In genomic region chr13:44768233-44768632, GRCh38 we compare ENCODE assay signal across 8 cellular contexts.
DNase-seq lines count a peak whose midpoint lies in the region; ATAC-seq and TF ChIP-seq lines count a peak whose summit lies in the region.

No MANE protein-coding gene starts in this region.

- DNase-seq in activated CD4-positive, alpha-beta memory T cell treated with anti-CD3 and anti-CD28 coated beads, Interleukin-2, amount 10 ng/mL, durations not matched to agents 7 days and 5 days, result peak; percentile 49
- DNase-seq in progenitor cell of endocrine pancreas (ENCODE audit: low spot score, unreplicated experiment), result no peak
- DNase-seq in NCI-H524 treated with DMSO at 0.1 percent for 48 hours (lab: John Stamatoyannopoulos, UW), result no peak
- DNase-seq in effector CD4-positive, alpha-beta T cell, result no peak
- DNase-seq in H4 (ENCODE audit: low spot score), result no peak

- no peaks in the 10 kb centered on the region for H3K9me3 ChIP-seq in gastroesophageal sphincter

- H3K4me1 Mint-ChIP-seq in activated CD4-positive, alpha-beta memory T cell treated with anti-CD3 and anti-CD28 coated beads, Interleukin-2, amount 10 ng/mL, durations not matched to agents 7 days and 5 days, result peaks cover 27% of the 10 kb centered on the region
- H3K4me1 Mint-ChIP-seq in progenitor cell of endocrine pancreas (ENCODE audit: low read depth), result peaks cover 54% of the 10 kb centered on the region

- peaks cover under 1% of the 10 kb centered on the region for H3K27me3 Mint-ChIP-seq in activated CD4-positive, alpha-beta memory T cell treated with anti-CD3 and anti-CD28 coated beads, Interleukin-2, amount 10 ng/mL, durations not matched to agents 7 days and 5 days
- H3K27me3 Mint-ChIP-seq in progenitor cell of endocrine pancreas, result no peaks in the 10 kb centered on the region

- peak; percentile 78 for ATAC-seq in GM18502 (IDR thresholded peaks at IDR 0.05; ENCODE audit: poor library complexity, unreplicated experiment)
- peak; percentile 73 for ATAC-seq in HG02763 (IDR thresholded peaks at IDR 0.05; ENCODE audit: unreplicated experiment)
- ATAC-seq in gastroesophageal sphincter, result no peak

- H3K36me3 ChIP-seq in gastroesophageal sphincter, result no peaks in the 10 kb centered on the region

- CTCF ChIA-PET in activated CD4-positive, alpha-beta memory T cell treated with anti-CD3 and anti-CD28 coated beads, Interleukin-2, amount 10 ng/mL, durations not matched to agents 7 days and 5 days (lab: Charles Lee), result no interaction called here

- POLR2A ChIA-PET in activated CD4-positive, alpha-beta memory T cell treated with anti-CD3 and anti-CD28 coated beads, Interleukin-2, amount 10 ng/mL, durations not matched to agents 7 days and 5 days (lab: Charles Lee), result no interaction called here

- TF ChIP-seq POLR2A in gastroesophageal sphincter (IDR thresholded peaks at IDR 0.05), result no peak

- H3K27me3 ChIP-seq in gastroesophageal sphincter, result no peaks in the 10 kb centered on the region

- H3K4me3 Mint-ChIP-seq in activated CD4-positive, alpha-beta memory T cell treated with anti-CD3 and anti-CD28 coated beads, Interleukin-2, amount 10 ng/mL, durations not matched to agents 7 days and 5 days, result no peak overlapping the region
- H3K4me3 Mint-ChIP-seq in progenitor cell of endocrine pancreas (ENCODE audit: low read depth), result no peak overlapping the region

- WGBS in gastroesophageal sphincter (ENCODE audit: low coverage in 1 of 2), 2 donors, result 29 to 83% methylated on average over 2 of the region's 2 CpGs

- no peak for TF ChIP-seq EP300 in gastroesophageal sphincter (IDR thresholded peaks at IDR 0.05)

- TF ChIP-seq CTCF in progenitor cell of endocrine pancreas (IDR thresholded peaks at IDR 0.05; ENCODE audit: unreplicated experiment) (no peak), gastroesophageal sphincter (IDR thresholded peaks at IDR 0.05) (no peak)

- H3K9me3 Mint-ChIP-seq in activated CD4-positive, alpha-beta memory T cell treated with anti-CD3 and anti-CD28 coated beads, Interleukin-2, amount 10 ng/mL, durations not matched to agents 7 days and 5 days, result no peaks in the 10 kb centered on the region
- no peaks in the 10 kb centered on the region for H3K9me3 Mint-ChIP-seq in progenitor cell of endocrine pancreas (ENCODE audit: low read depth)

- peaks cover 3 to 28% (median 3%) of the 10 kb centered on the region in 3 donors for H3K4me1 ChIP-seq in gastroesophageal sphincter

- H3K4me3 ChIP-seq in gastroesophageal sphincter, result no peak overlapping the region

- H3K27ac Mint-ChIP-seq in activated CD4-positive, alpha-beta memory T cell treated with anti-CD3 and anti-CD28 coated beads, Interleukin-2, amount 10 ng/mL, durations not matched to agents 7 days and 5 days, result peak overlapping the region; percentile 59
- H3K27ac Mint-ChIP-seq in progenitor cell of endocrine pancreas, result peak overlapping the region; percentile 26

- H3K36me3 Mint-ChIP-seq in activated CD4-positive, alpha-beta memory T cell treated with anti-CD3 and anti-CD28 coated beads, Interleukin-2, amount 10 ng/mL, durations not matched to agents 7 days and 5 days (ENCODE audit: low read depth), result no peaks in the 10 kb centered on the region
- H3K36me3 Mint-ChIP-seq in progenitor cell of endocrine pancreas (ENCODE audit: insufficient read depth), result no peaks in the 10 kb centered on the region

- peak overlapping the region in 1 of 4 donors; percentile 40 for H3K27ac ChIP-seq in gastroesophageal sphincter
